ENCODE assay signal across 8 cellular contexts in genomic region chr4:143399113-143399949, GRCh38.
A peak's percentile ranks its signal among the peaks of the same experiment; 100 is the strongest.
DNase-seq lines count a peak whose midpoint lies in the region; ATAC-seq, FAIRE-seq and TF ChIP-seq lines count a peak whose summit lies in the region.

No MANE protein-coding gene starts in this region.

- POLR2A ChIA-PET in BJ (lab: Charles Lee) = no interaction called here

- H3K36me3 ChIP-seq in BJ (ENCODE audit: control insufficient read depth, insufficient read depth, low read length) (no peaks in the 10 kb centered on the region), mucosa of rectum (ENCODE audit: control insufficient read depth in 2 of 2, insufficient read depth in 2 of 2, low read length in 2 of 2) (peaks cover 0 to 4% of the 10 kb centered on the region in 2 donors)

- H3K4me1 ChIP-seq in mucosa of rectum (ENCODE audit: control insufficient read depth in 2 of 2, insufficient read depth in 2 of 2, low read length in 2 of 2) = peaks cover 0 to 2% of the 10 kb centered on the region in 2 donors

- H3K27ac ChIP-seq in mucosa of rectum (ENCODE audit: low read depth in 2 of 2, low read length in 2 of 2) = peak overlapping the region; percentile 12 to 74

- peak; percentile 48 for ATAC-seq in HG03039 (IDR thresholded peaks at IDR 0.05; ENCODE audit: unreplicated experiment)

- H3K9ac ChIP-seq in mucosa of rectum (ENCODE audit: low read depth in 1 of 2, low read length in 2 of 2) = no peak overlapping the region

- H3K27me3 ChIP-seq in BJ (ENCODE audit: control insufficient read depth, insufficient read depth, low read length) (no peaks in the 10 kb centered on the region), mucosa of rectum (ENCODE audit: control insufficient read depth in 2 of 2, insufficient read depth in 2 of 2, low read length in 2 of 2) (no peaks in the 10 kb centered on the region)

- peak; percentile 87 for FAIRE-seq in GM18507 (lab: Jason Lieb, UNC)

- no peak for DNase-seq in BJ (ENCODE audit: low read depth)
- DNase-seq in GM18507 (ENCODE audit: extremely low spot score, insufficient read length, low read depth) = no peak
- peak; percentile 39 for DNase-seq in NCI-H82 treated with DMSO at 0.1 percent for 48 hours (lab: John Stamatoyannopoulos, UW; ENCODE audit: unreplicated experiment)
- DNase-seq in cerebellar cortex (ENCODE audit: low spot score) = peak; percentile 41
- DNase-seq in UCSD-AML1 (lab: John Stamatoyannopoulos, UW; ENCODE audit: unreplicated experiment) = no peak
- DNase-seq in stimulated activated naive CD4-positive, alpha-beta T cell treated with Interleukin-2 at 50 U/mL for 16 hours (lab: John Stamatoyannopoulos, UW) = no peak

- peak; percentile 67 for TF ChIP-seq CTCF in BJ (IDR thresholded peaks at IDR 0.05; ENCODE audit: insufficient read depth, low read depth, low read length)

- no peaks in the 10 kb centered on the region for H3K9me3 ChIP-seq in mucosa of rectum (ENCODE audit: control insufficient read depth in 2 of 2, low read length in 2 of 2)

- CTCF ChIA-PET in BJ (lab: Yijun Ruan, JAX) = interaction anchor here (0.7 to 1.3 kb wide), 2 partner anchors 10 to 43 kb away, joined by 3 to 4 read pairs; no protein-coding TSS in a partner anchor

- H3K4me3 ChIP-seq in BJ (ENCODE audit: low read depth, low read length) (no peak overlapping the region), mucosa of rectum (ENCODE audit: low read length in 2 of 2) (peak overlapping the region; percentile 33 to 57)

Comparison
In these comparisons a context has a peak if more than half of its experiments do, and no peak if none do; other contexts are left out.
1. DNase-seq: peak in NCI-H82 treated with DMSO at 0.1 percent for 48 hours (single experiment) and cerebellar cortex (single experiment); none in BJ (single experiment), GM18507 (single experiment), UCSD-AML1 (single experiment) and stimulated activated naive CD4-positive, alpha-beta T cell treated with Interleukin-2 at 50 U/mL for 16 hours (single experiment).